ENCODE assay signal across 8 cellular contexts in the genomic region with DNA sequence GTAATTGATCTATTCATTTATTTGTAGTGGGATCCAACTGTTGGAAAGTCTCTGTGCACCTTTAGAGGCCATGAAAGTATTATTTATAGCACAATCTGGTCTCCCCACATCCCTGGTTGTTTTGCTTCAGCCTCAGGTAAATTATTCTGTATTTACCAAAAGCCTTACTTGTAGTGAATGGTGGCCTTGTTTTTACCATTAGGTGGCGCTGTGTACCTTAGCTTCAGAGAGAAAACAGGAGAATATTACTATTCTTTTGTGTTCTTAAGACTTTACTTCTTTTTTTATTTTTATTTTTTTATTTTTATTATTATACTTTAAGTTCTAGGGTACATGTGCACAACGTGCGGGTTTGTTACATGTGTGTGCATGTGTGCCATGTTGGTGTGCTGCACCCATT. TPM values are rescaled to one million over a fixed set of nuclear protein-coding genes. Genes with fewer than 3 reads are reported as not detected.
DNase-seq lines count a peak whose midpoint lies in the region; ATAC-seq, FAIRE-seq and TF ChIP-seq lines count a peak whose summit lies in the region.

No MANE protein-coding gene starts in this region.

- no peaks in the 10 kb centered on the region for H3K4me1 ChIP-seq in spleen

- POLR2A ChIA-PET in activated CD4-positive, alpha-beta memory T cell treated with anti-CD3 and anti-CD28 coated beads for 36 hours (lab: Charles Lee), result no interaction called here

- H3K4me1 Mint-ChIP-seq in activated CD4-positive, alpha-beta memory T cell treated with anti-CD3 and anti-CD28 coated beads for 36 hours (ENCODE audit: low read depth), result no peaks in the 10 kb centered on the region

- TF ChIP-seq CTCF in AG10803 (conservative IDR thresholded peaks at IDR 0.05; ENCODE audit: low read length), result peak; percentile 80
- TF ChIP-seq CTCF in spleen (IDR thresholded peaks at IDR 0.05 in 8 of 11, conservative IDR thresholded peaks at IDR 0.05 in 3 of 11), result peak in 9 of 11 experiments; percentile 19 to 81 (median 66)

- no peak overlapping the region for H3K27ac ChIP-seq in spleen

- DNase-seq in AG10803 (ENCODE audit: low read depth) (peak; percentile 65), NCI-H1694 (lab: John Stamatoyannopoulos, UW) (peak; percentile 24), head of caudate nucleus (peak in 23 of 42 donors; percentile 4 to 75 (median 47)), spleen (no peak), NCI-H226 (no peak)
- DNase-seq in activated CD4-positive, alpha-beta memory T cell treated with anti-CD3 and anti-CD28 coated beads for 36 hours, result peak; percentile 35

- CTCF ChIA-PET in activated CD4-positive, alpha-beta memory T cell treated with anti-CD3 and anti-CD28 coated beads for 36 hours (lab: Charles Lee), result interaction anchor here (0.6 to 2.2 kb wide), 15 partner anchors 8 to 318 kb away, joined by 3 to 8 read pairs (median 4); no protein-coding TSS in a partner anchor

- intact Hi-C loops in activated CD4-positive, alpha-beta memory T cell treated with anti-CD3 and anti-CD28 coated beads for 36 hours (cut with micrococcal nuclease), result no loop called here
- intact Hi-C loops in head of caudate nucleus (cut with DNase I) (no loop called here), spleen (cut with DNase I; ENCODE audit: low total_unique reads) (no loop called here)

- peaks cover 38% of the 10 kb centered on the region for H3K36me3 Mint-ChIP-seq in activated CD4-positive, alpha-beta memory T cell treated with anti-CD3 and anti-CD28 coated beads for 36 hours

- no peaks in the 10 kb centered on the region for H3K27me3 Mint-ChIP-seq in activated CD4-positive, alpha-beta memory T cell treated with anti-CD3 and anti-CD28 coated beads for 36 hours

- no peaks in the 10 kb centered on the region for H3K9me3 ChIP-seq in spleen

- peak; percentile 86 for FAIRE-seq in G401.6 (lab: Jason Lieb, UNC)

- H3K27ac Mint-ChIP-seq in activated CD4-positive, alpha-beta memory T cell treated with anti-CD3 and anti-CD28 coated beads for 36 hours, result no peak overlapping the region

- WGBS in spleen, 5 donors, result 53 to 64% (median 60%) methylated on average over 3 of the region's 3 CpGs

- no peak for TF ChIP-seq POLR2A in spleen (IDR thresholded peaks at IDR 0.05)

- no peak overlapping the region for H3K4me3 Mint-ChIP-seq in activated CD4-positive, alpha-beta memory T cell treated with anti-CD3 and anti-CD28 coated beads for 36 hours

- peaks cover 0 to 32% (median 3%) of the 10 kb centered on the region in 6 donors for H3K36me3 ChIP-seq in spleen

- H3K9me3 Mint-ChIP-seq in activated CD4-positive, alpha-beta memory T cell treated with anti-CD3 and anti-CD28 coated beads for 36 hours, result peaks cover 10% of the 10 kb centered on the region

- no peaks in the 10 kb centered on the region for H3K27me3 ChIP-seq in spleen (replicated peaks in 1 of 7)

- no peak for ATAC-seq in HG02938 (IDR thresholded peaks at IDR 0.05; ENCODE audit: unreplicated experiment)

- H3K4me3 ChIP-seq in AG10803 (ENCODE audit: low read length) (no peak overlapping the region), spleen (no peak overlapping the region)

RNA-seq across cellular contexts. Expression of gene PEX7, which starts 23.7 kb away (rescaled TPM):
- total RNA-seq in activated CD4-positive, alpha-beta memory T cell treated with anti-CD3 and anti-CD28 coated beads for 36 hours, result 1 to 10 TPM; 5.4 to 6.4 TPM
- total RNA-seq in spleen, result 1 to 10 TPM; 2.2 to 6.4 (median 5.6) TPM
- 1 to 10 TPM; 2.8 to 4.5 (median 3.8) TPM for polyA plus RNA-seq in spleen

RNA-seq across cellular contexts. Expression of gene MAP3K5, which starts 53.8 kb away (rescaled TPM):
- total RNA-seq in activated CD4-positive, alpha-beta memory T cell treated with anti-CD3 and anti-CD28 coated beads for 36 hours, result 10 to 100 TPM; 13.2 to 13.8 TPM
- 10 to 100 TPM; 28.8 to 55.0 (median 39.3) TPM for total RNA-seq in spleen
- polyA plus RNA-seq in spleen, result 1 to 10 TPM; 7.2 to 9.8 (median 8.4) TPM

Comparison
In these comparisons a context has a peak if more than half of its experiments do, and no peak if none do; other contexts are left out.
1. DNase-seq: peak in AG10803 (single experiment), NCI-H1694 (single experiment), activated CD4-positive, alpha-beta memory T cell treated with anti-CD3 and anti-CD28 coated beads for 36 hours (single experiment) and head of caudate nucleus (23 of 42); none in spleen (single experiment) and NCI-H226 (single experiment).